24 cellular contexts compared by ENCODE assay signal in genomic region chr6:1616556-1617463, GRCh38. TPM values are rescaled to one million over a fixed set of nuclear protein-coding genes. Genes with fewer than 3 reads are reported as not detected.
DNase-seq lines count a peak whose midpoint lies in the region; ATAC-seq and TF ChIP-seq lines count a peak whose summit lies in the region.
"Had no signal": no experiment of that assay in that cellular context is flagged by ENCODE, and none has a peak within 500 bp of the region (broad histone marks: within the 10 kb centered on the region; RNA-seq: fewer than 3 reads in every experiment).

No MANE protein-coding gene starts in this region.

- no peak overlapping the region for H3K9ac ChIP-seq in iPS-15b (ENCODE audit: low read depth, low read length)

- H3K27ac Mint-ChIP-seq in neural crest cell (ENCODE audit: unreplicated experiment) (no peak overlapping the region), type B pancreatic cell (peak overlapping the region; percentile 12)
- no peak overlapping the region for H3K27ac Mint-ChIP-seq in activated CD8-positive, alpha-beta T cell treated with anti-CD3 and anti-CD28 coated beads for 36 hours
- H3K27ac Mint-ChIP-seq in stimulated activated naive CD8-positive, alpha-beta T cell treated with anti-CD3 and anti-CD28 coated beads, Interleukin-15, amount 100 ng/mL, for 72 hours = no peak overlapping the region
- H3K27ac Mint-ChIP-seq: CD4-positive, CD25-positive, alpha-beta regulatory T cell; dendritic cell treated with granulocyte-macrophage colony-stimulating factor and Interleukin-4, amounts not matched to agents 40 ng/mL and 50 ng/mL, for 4 days; immature natural killer cell had no signal

- TF ChIP-seq CTCF in ascending aorta (IDR thresholded peaks at IDR 0.05) = no peak
- TF ChIP-seq CTCF in neural crest cell (conservative IDR thresholded peaks at IDR 0.05) = no peak
- no peak for TF ChIP-seq CTCF in type B pancreatic cell (conservative IDR thresholded peaks at IDR 0.05)
- no peak for TF ChIP-seq CTCF in activated CD8-positive, alpha-beta T cell treated with anti-CD3 and anti-CD28 coated beads for 36 hours (IDR thresholded peaks at IDR 0.05)

- CTCF ChIA-PET in activated CD8-positive, alpha-beta T cell treated with anti-CD3 and anti-CD28 coated beads for 36 hours (lab: Charles Lee) = interaction anchor here (0.9 to 1.9 kb wide), 4 partner anchors 9 to 1018 kb away, joined by 3 to 7 read pairs (median 4); no protein-coding TSS in a partner anchor

- H3K4me3 Mint-ChIP-seq in neural crest cell (peak overlapping the region; percentile 76), type B pancreatic cell (peak overlapping the region; percentile 81)
- no peak overlapping the region for H3K4me3 Mint-ChIP-seq in activated CD8-positive, alpha-beta T cell treated with anti-CD3 and anti-CD28 coated beads for 36 hours
- H3K4me3 Mint-ChIP-seq in stimulated activated naive CD8-positive, alpha-beta T cell treated with anti-CD3 and anti-CD28 coated beads, Interleukin-15, amount 100 ng/mL, for 72 hours = no peak overlapping the region
- H3K4me3 Mint-ChIP-seq: dendritic cell treated with granulocyte-macrophage colony-stimulating factor and Interleukin-4, amounts not matched to agents 40 ng/mL and 50 ng/mL, for 4 days had no signal

- intact Hi-C loops in ascending aorta (cut with DNase I) = loop anchor here (2.0 to 5.0 kb wide), 2 partner anchors 420 to 484 kb away; no protein-coding TSS in a partner anchor
- intact Hi-C loops in activated CD8-positive, alpha-beta T cell treated with anti-CD3 and anti-CD28 coated beads for 36 hours (cut with micrococcal nuclease) = no loop called here

- H3K4me1 ChIP-seq in ascending aorta (peaks cover under 1 to 11% of the 10 kb centered on the region in 2 donors), iPS-15b (ENCODE audit: control insufficient read depth, insufficient read depth, low read length) (peaks cover 4% of the 10 kb centered on the region)
- H3K4me1 ChIP-seq: HAP-1 had no signal

- ATAC-seq in activated CD8-positive, alpha-beta T cell treated with anti-CD3 and anti-CD28 coated beads for 36 hours = no peak
- ATAC-seq in stimulated activated naive CD8-positive, alpha-beta T cell treated with anti-CD3 and anti-CD28 coated beads, Interleukin-15, amount 100 ng/mL, for 72 hours = no peak
- ATAC-seq: heart right ventricle, K562, pancreas had no signal

- peaks cover 2% of the 10 kb centered on the region for H3K36me3 Mint-ChIP-seq in neural crest cell (ENCODE audit: low read depth)
- peaks cover 18% of the 10 kb centered on the region for H3K36me3 Mint-ChIP-seq in type B pancreatic cell
- H3K36me3 Mint-ChIP-seq in activated CD8-positive, alpha-beta T cell treated with anti-CD3 and anti-CD28 coated beads for 36 hours (ENCODE audit: low read depth) = no peaks in the 10 kb centered on the region
- H3K36me3 Mint-ChIP-seq: CD4-positive, CD25-positive, alpha-beta regulatory T cell had no signal

- DNase-seq in ascending aorta (ENCODE audit: low spot score in 2 of 2) (no peak), neural crest cell (ENCODE audit: low read depth, low spot score) (no peak), type B pancreatic cell (ENCODE audit: extremely low spot score, unreplicated experiment) (no peak), COR-L47 (lab: John Stamatoyannopoulos, UW) (no peak)
- no peak for DNase-seq in activated CD8-positive, alpha-beta T cell treated with anti-CD3 and anti-CD28 coated beads for 36 hours
- no peak for DNase-seq in stimulated activated naive CD8-positive, alpha-beta T cell treated with anti-CD3 and anti-CD28 coated beads, Interleukin-15, amount 100 ng/mL, for 72 hours
- DNase-seq: activated CD4-positive, alpha-beta T cell treated with anti-CD3 and anti-CD28 coated beads, Interleukin-2, amount 50 U/mL, for 1 hour; activated CD8-positive, alpha-beta memory T cell treated with anti-CD3 and anti-CD28 coated beads, Interleukin-2, amount 50 U/mL, for 4 hours; CD4-positive, CD25-positive, alpha-beta regulatory T cell; DMS 273 treated with DMSO at 0.1 percent for 48 hours; foreskin fibroblast; heart right ventricle; immature natural killer cell; NCI-H1436; NCI-H524 treated with DMSO at 0.1 percent for 48 hours; pancreas had no signal

- no peaks in the 10 kb centered on the region for H3K9me3 Mint-ChIP-seq in neural crest cell
- H3K9me3 Mint-ChIP-seq in type B pancreatic cell = no peaks in the 10 kb centered on the region
- no peaks in the 10 kb centered on the region for H3K9me3 Mint-ChIP-seq in activated CD8-positive, alpha-beta T cell treated with anti-CD3 and anti-CD28 coated beads for 36 hours
- no peaks in the 10 kb centered on the region for H3K9me3 Mint-ChIP-seq in stimulated activated naive CD8-positive, alpha-beta T cell treated with anti-CD3 and anti-CD28 coated beads, Interleukin-15, amount 100 ng/mL, for 72 hours
- H3K9me3 Mint-ChIP-seq: dendritic cell treated with granulocyte-macrophage colony-stimulating factor and Interleukin-4, amounts not matched to agents 40 ng/mL and 50 ng/mL, for 4 days; immature natural killer cell had no signal

- H3K36me3 ChIP-seq in ascending aorta (peaks cover 26 to 41% of the 10 kb centered on the region in 2 donors), iPS-15b (ENCODE audit: control insufficient read depth, insufficient read depth, low read length) (no peaks in the 10 kb centered on the region)
- H3K36me3 ChIP-seq: heart right ventricle, pancreas, right lobe of liver had no signal

- H3K27ac ChIP-seq in ascending aorta = peak overlapping the region; percentile 96 to 100
- H3K27ac ChIP-seq: pancreas, right lobe of liver, VCaP had no signal

- H3K27me3 Mint-ChIP-seq in neural crest cell (ENCODE audit: low read depth) = peaks cover 89% of the 10 kb centered on the region
- H3K27me3 Mint-ChIP-seq in type B pancreatic cell = peaks cover 66% of the 10 kb centered on the region
- peaks cover 58% of the 10 kb centered on the region for H3K27me3 Mint-ChIP-seq in activated CD8-positive, alpha-beta T cell treated with anti-CD3 and anti-CD28 coated beads for 36 hours
- H3K27me3 Mint-ChIP-seq in stimulated activated naive CD8-positive, alpha-beta T cell treated with anti-CD3 and anti-CD28 coated beads, Interleukin-15, amount 100 ng/mL, for 72 hours = peaks cover 99% of the 10 kb centered on the region

- H3K4me1 Mint-ChIP-seq in neural crest cell (peaks cover 28% of the 10 kb centered on the region), type B pancreatic cell (ENCODE audit: unreplicated experiment) (peaks cover 25% of the 10 kb centered on the region)
- peaks cover 6% of the 10 kb centered on the region for H3K4me1 Mint-ChIP-seq in activated CD8-positive, alpha-beta T cell treated with anti-CD3 and anti-CD28 coated beads for 36 hours (ENCODE audit: low read depth)
- H3K4me1 Mint-ChIP-seq in stimulated activated naive CD8-positive, alpha-beta T cell treated with anti-CD3 and anti-CD28 coated beads, Interleukin-15, amount 100 ng/mL, for 72 hours = peaks cover 22% of the 10 kb centered on the region

- H3K4me3 ChIP-seq in ascending aorta = peak overlapping the region; percentile 91 to 94
- peak overlapping the region; percentile 10 for H3K4me3 ChIP-seq in iPS-15b (ENCODE audit: low read depth, low read length)
- H3K4me3 ChIP-seq: HAP-1, K562, MG63, pancreas, right lobe of liver had no signal

- H3K27me3 ChIP-seq in ascending aorta (no peaks in the 10 kb centered on the region), iPS-15b (ENCODE audit: control insufficient read depth, insufficient read depth, low read length) (peaks cover 98% of the 10 kb centered on the region)
- H3K27me3 ChIP-seq: MG63 had no signal

- POLR2A ChIA-PET in activated CD8-positive, alpha-beta T cell treated with anti-CD3 and anti-CD28 coated beads for 36 hours (lab: Charles Lee) = no interaction called here

- H3K9me3 ChIP-seq in ascending aorta (no peaks in the 10 kb centered on the region), iPS-15b (ENCODE audit: control insufficient read depth, insufficient read depth, low read length) (no peaks in the 10 kb centered on the region)
- H3K9me3 ChIP-seq: HAP-1, heart right ventricle, MG63, pancreas, right lobe of liver had no signal

RNA-seq across cellular contexts. Expression of gene FOXC1, which starts 7.1 kb away (rescaled TPM):
- total RNA-seq in ascending aorta (125 TPM), neural crest cell (1.7 and 1.8 TPM in 2 replicates), type B pancreatic cell (ENCODE audit: low replicate concordance) (20.8 and 53.5 TPM in 2 replicates)
- total RNA-seq in activated CD8-positive, alpha-beta T cell treated with anti-CD3 and anti-CD28 coated beads for 36 hours = under 1 TPM in 1 of 2 experiments, not detected in 1; 0.16 TPM
- total RNA-seq: CD4-positive, CD25-positive, alpha-beta regulatory T cell; K562; T-helper 2 cell treated with Interferon-gamma antibody and Interleukin-4, amounts not matched to agents 100 ng/mL and 5 ng/mL, for 36 hours had no signal

Comparison
In these comparisons a context has a peak if more than half of its experiments do, and no peak if none do; other contexts are left out.
1. H3K4me3 Mint-ChIP-seq: peak in neural crest cell (single experiment) and type B pancreatic cell (single experiment); none in activated CD8-positive, alpha-beta T cell treated with anti-CD3 and anti-CD28 coated beads for 36 hours (single experiment) and stimulated activated naive CD8-positive, alpha-beta T cell treated with anti-CD3 and anti-CD28 coated beads, Interleukin-15, amount 100 ng/mL, for 72 hours (0 of 2).